1 cellular context compared by ENCODE assay signal in genomic region chr7:395643-396042, GRCh38.
TF ChIP-seq lines count a peak whose summit lies in the region.

No MANE protein-coding gene starts in this region.

TF ChIP-seq in HepG2, 621 proteins besides CTCF, POLR2A, EP300 and RAD21 (continued from another document):
- no peak for TF ChIP-seq ATF4 (CRISPR knock-in tag; IDR thresholded peaks at IDR 0.05)
